ENCODE assay signal across 1 cellular context in the genomic region with DNA sequence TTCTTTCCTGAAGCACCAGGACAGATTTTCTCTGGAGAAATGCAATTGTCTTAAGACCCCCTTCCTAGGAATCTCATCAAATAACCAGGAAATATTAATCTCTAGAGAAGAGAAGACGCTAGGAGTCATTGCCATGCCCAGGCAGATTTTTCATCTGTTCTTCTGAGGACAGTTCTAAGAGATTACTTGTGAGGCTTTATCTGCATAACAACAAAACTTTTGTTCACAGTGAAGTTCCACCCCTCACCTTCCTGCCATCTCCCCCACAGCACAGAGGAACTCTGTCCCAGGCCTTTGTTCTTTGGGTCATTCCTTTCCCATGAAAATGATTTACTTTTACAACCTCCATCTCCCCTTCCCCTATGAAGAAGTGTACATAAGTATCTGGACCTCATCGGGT.
TF ChIP-seq lines count a peak whose summit lies in the region.

No MANE protein-coding gene starts in this region.

TF ChIP-seq in GM23338, 12 proteins besides CTCF, POLR2A, EP300 and RAD21:
- TF ChIP-seq, protein P1, sequence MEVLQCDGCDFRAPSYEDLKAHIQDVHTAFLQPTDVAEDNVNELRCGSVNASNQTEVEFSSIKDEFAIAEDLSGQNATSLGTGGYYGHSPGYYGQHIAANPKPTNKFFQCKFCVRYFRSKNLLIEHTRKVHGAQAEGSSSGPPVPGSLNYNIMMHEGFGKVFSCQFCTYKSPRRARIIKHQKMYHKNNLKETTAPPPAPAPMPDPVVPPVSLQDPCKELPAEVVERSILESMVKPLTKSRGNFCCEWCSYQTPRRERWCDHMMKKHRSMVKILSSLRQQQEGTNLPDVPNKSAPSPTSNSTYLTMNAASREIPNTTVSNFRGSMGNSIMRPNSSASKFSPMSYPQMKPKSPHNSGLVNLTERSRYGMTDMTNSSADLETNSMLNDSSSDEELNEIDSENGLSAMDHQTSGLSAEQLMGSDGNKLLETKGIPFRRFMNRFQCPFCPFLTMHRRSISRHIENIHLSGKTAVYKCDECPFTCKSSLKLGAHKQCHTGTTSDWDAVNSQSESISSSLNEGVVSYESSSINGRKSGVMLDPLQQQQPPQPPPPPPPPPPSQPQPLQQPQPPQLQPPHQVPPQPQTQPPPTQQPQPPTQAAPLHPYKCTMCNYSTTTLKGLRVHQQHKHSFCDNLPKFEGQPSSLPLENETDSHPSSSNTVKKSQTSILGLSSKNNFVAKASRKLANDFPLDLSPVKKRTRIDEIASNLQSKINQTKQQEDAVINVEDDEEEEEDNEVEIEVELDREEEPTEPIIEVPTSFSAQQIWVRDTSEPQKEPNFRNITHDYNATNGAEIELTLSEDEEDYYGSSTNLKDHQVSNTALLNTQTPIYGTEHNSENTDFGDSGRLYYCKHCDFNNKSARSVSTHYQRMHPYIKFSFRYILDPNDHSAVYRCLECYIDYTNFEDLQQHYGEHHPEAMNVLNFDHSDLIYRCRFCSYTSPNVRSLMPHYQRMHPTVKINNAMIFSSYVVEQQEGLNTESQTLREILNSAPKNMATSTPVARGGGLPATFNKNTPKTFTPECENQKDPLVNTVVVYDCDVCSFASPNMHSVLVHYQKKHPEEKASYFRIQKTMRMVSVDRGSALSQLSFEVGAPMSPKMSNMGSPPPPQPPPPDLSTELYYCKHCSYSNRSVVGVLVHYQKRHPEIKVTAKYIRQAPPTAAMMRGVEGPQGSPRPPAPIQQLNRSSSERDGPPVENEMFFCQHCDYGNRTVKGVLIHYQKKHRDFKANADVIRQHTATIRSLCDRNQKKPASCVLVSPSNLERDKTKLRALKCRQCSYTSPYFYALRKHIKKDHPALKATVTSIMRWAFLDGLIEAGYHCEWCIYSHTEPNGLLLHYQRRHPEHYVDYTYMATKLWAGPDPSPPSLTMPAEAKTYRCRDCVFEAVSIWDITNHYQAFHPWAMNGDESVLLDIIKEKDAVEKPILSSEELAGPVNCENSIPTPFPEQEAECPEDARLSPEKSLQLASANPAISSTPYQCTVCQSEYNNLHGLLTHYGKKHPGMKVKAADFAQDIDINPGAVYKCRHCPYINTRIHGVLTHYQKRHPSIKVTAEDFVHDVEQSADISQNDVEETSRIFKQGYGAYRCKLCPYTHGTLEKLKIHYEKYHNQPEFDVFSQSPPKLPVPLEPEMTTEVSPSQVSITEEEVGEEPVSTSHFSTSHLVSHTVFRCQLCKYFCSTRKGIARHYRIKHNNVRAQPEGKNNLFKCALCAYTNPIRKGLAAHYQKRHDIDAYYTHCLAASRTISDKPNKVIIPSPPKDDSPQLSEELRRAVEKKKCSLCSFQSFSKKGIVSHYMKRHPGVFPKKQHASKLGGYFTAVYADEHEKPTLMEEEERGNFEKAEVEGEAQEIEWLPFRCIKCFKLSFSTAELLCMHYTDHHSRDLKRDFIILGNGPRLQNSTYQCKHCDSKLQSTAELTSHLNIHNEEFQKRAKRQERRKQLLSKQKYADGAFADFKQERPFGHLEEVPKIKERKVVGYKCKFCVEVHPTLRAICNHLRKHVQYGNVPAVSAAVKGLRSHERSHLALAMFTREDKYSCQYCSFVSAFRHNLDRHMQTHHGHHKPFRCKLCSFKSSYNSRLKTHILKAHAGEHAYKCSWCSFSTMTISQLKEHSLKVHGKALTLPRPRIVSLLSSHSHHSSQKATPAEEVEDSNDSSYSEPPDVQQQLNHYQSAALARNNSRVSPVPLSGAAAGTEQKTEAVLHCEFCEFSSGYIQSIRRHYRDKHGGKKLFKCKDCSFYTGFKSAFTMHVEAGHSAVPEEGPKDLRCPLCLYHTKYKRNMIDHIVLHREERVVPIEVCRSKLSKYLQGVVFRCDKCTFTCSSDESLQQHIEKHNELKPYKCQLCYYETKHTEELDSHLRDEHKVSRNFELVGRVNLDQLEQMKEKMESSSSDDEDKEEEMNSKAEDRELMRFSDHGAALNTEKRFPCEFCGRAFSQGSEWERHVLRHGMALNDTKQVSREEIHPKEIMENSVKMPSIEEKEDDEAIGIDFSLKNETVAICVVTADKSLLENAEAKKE (CRISPR knock-in tag; IDR thresholded peaks at IDR 0.05), result peak; percentile 82
- no peak for TF ChIP-seq POLR2AphosphoS5 (IDR thresholded peaks at IDR 0.05; ENCODE audit: low read depth)
- TF ChIP-seq JUNB (IDR thresholded peaks at IDR 0.05; ENCODE audit: unreplicated experiment), result no peak
- TF ChIP-seq ETS1 (IDR thresholded peaks at IDR 0.05), result no peak
